In genomic region chr20:62476074-62476838, GRCh38 we compare ENCODE assay signal across 1 cellular context.
A peak's percentile ranks its signal among the peaks of the same experiment; 100 is the strongest.
TF ChIP-seq lines count a peak whose summit lies in the region.

No MANE protein-coding gene starts in this region.

TF ChIP-seq in K562, 482 proteins besides CTCF, POLR2A, EP300 and RAD21 (continued from another document and continues in another):
- TF ChIP-seq THAP12 (CRISPR knock-in tag; IDR thresholded peaks at IDR 0.05) (no peak), ZNF263 (CRISPR knock-in tag; IDR thresholded peaks at IDR 0.05; ENCODE audit: borderline replicate concordance) (peak; percentile 75; the same call in 1 of the 2 replicates), CHD7 (IDR thresholded peaks at IDR 0.05; ENCODE audit: low read depth, low read length) (no peak), BRCA1 (IDR thresholded peaks at IDR 0.05) (no peak), BRCA1 (CRISPR knock-in tag; IDR thresholded peaks at IDR 0.05) (0 out of 2 replicates have a peak, but pooled peaks have one; percentile 8), SRSF9 (IDR thresholded peaks at IDR 0.05; ENCODE audit: borderline replicate concordance, low read depth, low read length) (no peak), CHCHD3 (CRISPR knock-in tag; IDR thresholded peaks at IDR 0.05) (no peak), ZNF707 (CRISPR knock-in tag; conservative IDR thresholded peaks at IDR 0.05) (no peak), CBX2 (IDR thresholded peaks at IDR 0.05; ENCODE audit: insufficient read depth, low read length, poor library complexity, severe bottlenecking) (no peak), ZNF699 (CRISPR knock-in tag; IDR thresholded peaks at IDR 0.05; ENCODE audit: insufficient replicate concordance) (no peak), ZBTB8A (IDR thresholded peaks at IDR 0.05; ENCODE audit: partially characterized antibody) (no peak), NBN (IDR thresholded peaks at IDR 0.05; ENCODE audit: low read depth) (no peak), ZFX (CRISPR knock-in tag; IDR thresholded peaks at IDR 0.05) (peak; percentile 94), LARP7 (IDR thresholded peaks at IDR 0.05) (no peak), XRCC4 (IDR thresholded peaks at IDR 0.05; ENCODE audit: extremely low read depth, insufficient read depth, insufficient read length) (no peak), RFX1 (IDR thresholded peaks at IDR 0.05) (no peak), TCF7 (IDR thresholded peaks at IDR 0.05; ENCODE audit: borderline replicate concordance) (no peak), DPF2 (IDR thresholded peaks at IDR 0.05) (no peak), SAP30 (IDR thresholded peaks at IDR 0.05; ENCODE audit: borderline replicate concordance, insufficient read depth, low read depth, low read length, poor library complexity, severe bottlenecking) (no peak), ZNF589 (CRISPR knock-in tag; IDR thresholded peaks at IDR 0.05; ENCODE audit: low read depth) (no peak), ZNF639 (CRISPR knock-in tag; conservative IDR thresholded peaks at IDR 0.05 in 1 of 2, IDR thresholded peaks at IDR 0.05 in 1 of 2) (no peak), MBD2 (IDR thresholded peaks at IDR 0.05; ENCODE audit: borderline replicate concordance, low read depth) (no peak), ZNF133 (CRISPR knock-in tag; IDR thresholded peaks at IDR 0.05) (no peak), FIP1L1 (IDR thresholded peaks at IDR 0.05; ENCODE audit: low read depth, low read length, poor library complexity, severe bottlenecking) (peak; percentile 60), FOSL1 (tag; conservative IDR thresholded peaks at IDR 0.05) (no peak), RBM39 (optimal IDR thresholded peaks at IDR 0.05; ENCODE audit: low read depth, low read length) (no peak), EP400 (IDR thresholded peaks at IDR 0.05) (no peak)
- TF ChIP-seq, protein P1, sequence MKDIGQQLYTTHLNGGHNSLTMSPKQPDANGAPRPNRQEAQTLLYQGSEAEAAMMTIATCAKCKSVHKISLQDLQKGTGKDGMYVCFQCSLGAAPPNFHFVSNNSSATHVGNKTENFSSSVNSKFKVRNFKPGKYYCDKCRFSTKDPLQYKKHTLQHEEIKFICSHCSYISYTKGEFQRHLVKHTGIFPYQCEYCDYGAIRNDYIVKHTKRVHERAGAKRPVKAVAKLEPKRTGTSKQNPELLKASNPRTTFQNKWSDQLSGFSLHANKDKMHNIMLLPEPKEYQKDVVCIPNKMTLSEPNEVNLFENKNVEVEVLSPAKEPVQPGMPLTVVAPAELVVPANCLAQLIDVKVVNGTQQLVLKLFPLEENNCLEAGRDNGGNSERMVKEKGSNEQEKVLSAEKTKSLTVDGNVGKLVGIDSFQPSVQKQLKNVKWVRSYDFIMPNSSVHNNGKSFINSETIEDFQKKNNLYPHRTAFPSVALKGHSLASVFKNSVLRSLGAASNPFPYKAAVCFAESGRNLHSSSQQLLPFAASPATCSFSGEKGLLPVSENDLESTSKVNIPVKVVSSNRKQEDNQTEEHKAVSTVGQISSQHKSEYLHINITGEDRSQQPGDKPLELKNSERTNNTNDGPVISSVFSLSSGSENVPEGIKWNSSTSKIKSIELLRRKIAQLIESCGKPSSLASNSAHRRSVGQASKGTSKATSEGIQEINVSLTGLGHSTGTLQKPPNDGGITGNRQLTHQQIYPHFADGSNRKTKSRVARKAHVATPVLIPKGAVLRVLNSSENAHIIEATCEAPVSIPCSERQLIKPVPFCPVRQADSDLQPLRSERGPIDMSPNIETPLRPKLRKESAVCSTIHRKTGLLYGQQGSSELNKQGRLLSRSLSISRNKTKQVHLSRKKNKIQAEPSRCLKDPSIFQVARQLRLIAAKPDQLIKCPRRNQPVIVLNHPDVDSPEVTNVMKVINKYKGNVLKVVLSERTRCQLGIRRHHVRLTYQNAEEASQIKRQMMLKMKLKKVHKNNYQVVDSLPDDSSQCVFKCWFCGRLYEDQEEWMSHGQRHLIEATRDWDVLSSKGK (CRISPR knock-in tag; IDR thresholded peaks at IDR 0.05): no peak
- TF ChIP-seq, protein P2, sequence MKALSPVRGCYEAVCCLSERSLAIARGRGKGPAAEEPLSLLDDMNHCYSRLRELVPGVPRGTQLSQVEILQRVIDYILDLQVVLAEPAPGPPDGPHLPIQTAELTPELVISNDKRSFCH (CRISPR knock-in tag; IDR thresholded peaks at IDR 0.05): no peak
- TF ChIP-seq, protein P2 (tag; IDR thresholded peaks at IDR 0.05): peak; percentile 47; the same call in 1 of the 2 replicates
- TF ChIP-seq, protein P3, sequence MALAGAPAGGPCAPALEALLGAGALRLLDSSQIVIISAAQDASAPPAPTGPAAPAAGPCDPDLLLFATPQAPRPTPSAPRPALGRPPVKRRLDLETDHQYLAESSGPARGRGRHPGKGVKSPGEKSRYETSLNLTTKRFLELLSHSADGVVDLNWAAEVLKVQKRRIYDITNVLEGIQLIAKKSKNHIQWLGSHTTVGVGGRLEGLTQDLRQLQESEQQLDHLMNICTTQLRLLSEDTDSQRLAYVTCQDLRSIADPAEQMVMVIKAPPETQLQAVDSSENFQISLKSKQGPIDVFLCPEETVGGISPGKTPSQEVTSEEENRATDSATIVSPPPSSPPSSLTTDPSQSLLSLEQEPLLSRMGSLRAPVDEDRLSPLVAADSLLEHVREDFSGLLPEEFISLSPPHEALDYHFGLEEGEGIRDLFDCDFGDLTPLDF (CRISPR knock-in tag; IDR thresholded peaks at IDR 0.05): peak; percentile 56; the same call in 1 of the 2 replicates
- TF ChIP-seq, protein P4, sequence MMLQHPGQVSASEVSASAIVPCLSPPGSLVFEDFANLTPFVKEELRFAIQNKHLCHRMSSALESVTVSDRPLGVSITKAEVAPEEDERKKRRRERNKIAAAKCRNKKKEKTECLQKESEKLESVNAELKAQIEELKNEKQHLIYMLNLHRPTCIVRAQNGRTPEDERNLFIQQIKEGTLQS (IDR thresholded peaks at IDR 0.05): no peak
- TF ChIP-seq, protein P4 (CRISPR knock-in tag; conservative IDR thresholded peaks at IDR 0.05): no peak
- TF ChIP-seq, protein P5, sequence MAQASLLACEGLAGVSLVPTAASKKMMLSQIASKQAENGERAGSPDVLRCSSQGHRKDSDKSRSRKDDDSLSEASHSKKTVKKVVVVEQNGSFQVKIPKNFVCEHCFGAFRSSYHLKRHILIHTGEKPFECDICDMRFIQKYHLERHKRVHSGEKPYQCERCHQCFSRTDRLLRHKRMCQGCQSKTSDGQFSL (CRISPR knock-in tag; IDR thresholded peaks at IDR 0.05): peak; percentile 66; the same call in 1 of the 2 replicates
- TF ChIP-seq, protein P5 (tag; IDR thresholded peaks at IDR 0.05): no peak
- TF ChIP-seq, protein P6, sequence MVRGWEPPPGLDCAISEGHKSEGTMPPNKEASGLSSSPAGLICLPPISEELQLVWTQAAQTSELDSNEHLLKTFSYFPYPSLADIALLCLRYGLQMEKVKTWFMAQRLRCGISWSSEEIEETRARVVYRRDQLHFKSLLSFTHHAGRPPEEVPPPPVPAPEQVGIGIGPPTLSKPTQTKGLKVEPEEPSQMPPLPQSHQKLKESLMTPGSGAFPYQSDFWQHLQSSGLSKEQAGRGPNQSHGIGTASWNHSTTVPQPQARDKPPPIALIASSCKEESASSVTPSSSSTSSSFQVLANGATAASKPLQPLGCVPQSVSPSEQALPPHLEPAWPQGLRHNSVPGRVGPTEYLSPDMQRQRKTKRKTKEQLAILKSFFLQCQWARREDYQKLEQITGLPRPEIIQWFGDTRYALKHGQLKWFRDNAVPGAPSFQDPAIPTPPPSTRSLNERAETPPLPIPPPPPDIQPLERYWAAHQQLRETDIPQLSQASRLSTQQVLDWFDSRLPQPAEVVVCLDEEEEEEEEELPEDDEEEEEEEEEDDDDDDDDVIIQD (CRISPR knock-in tag; IDR thresholded peaks at IDR 0.05): no peak
